8 cellular contexts compared by ENCODE assay signal in the genomic region with DNA sequence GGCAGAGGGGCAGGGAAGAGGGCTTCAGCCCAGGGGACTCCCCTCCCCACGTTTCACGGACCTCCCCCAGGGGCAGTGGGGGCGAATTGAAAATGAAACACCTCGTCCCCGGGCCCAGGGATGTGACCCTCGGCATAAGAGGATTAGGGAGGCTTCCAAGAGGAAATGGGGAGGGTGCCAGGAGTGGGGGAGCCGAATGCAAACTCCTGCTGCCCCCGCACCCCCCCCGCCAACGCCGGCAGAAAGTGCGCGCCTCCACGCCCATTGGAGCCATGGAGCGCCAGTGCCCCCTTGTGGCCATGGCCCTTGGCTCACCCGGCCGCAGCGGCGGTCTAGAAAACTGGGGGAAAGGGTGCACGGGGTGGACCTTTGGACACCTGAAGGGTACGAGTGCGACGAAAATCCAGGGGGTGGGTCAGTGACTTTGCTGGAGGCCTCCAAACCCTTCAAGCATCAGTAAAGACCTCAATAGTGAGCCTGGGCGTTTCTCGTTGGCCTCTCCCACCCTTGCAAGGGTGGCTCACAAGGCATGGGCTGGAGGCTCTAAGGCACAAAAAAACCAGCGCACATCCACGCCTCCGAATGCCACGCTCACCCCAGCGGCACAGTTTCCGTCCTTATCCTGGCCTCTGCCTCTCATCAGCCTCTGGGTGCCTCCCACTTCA.
DNase-seq lines count a peak whose midpoint lies in the region; ATAC-seq, FAIRE-seq and TF ChIP-seq lines count a peak whose summit lies in the region.

No MANE protein-coding gene starts in this region.

- peak; percentile 69 for TF ChIP-seq RAD21 in HepG2 (CRISPR knock-in tag; IDR thresholded peaks at IDR 0.05)

- peaks cover 7% of the 10 kb centered on the region for H3K4me1 ChIP-seq in ACC112 (ENCODE audit: control insufficient read depth, insufficient read depth, low read length, unreplicated experiment)
- peaks cover 26% of the 10 kb centered on the region for H3K4me1 ChIP-seq in HepG2 (ENCODE audit: insufficient read depth, low read length)

- in situ Hi-C loops in HepG2 (cut with HindIII; ENCODE audit: extremely low pct_ligation_motif_present, low pct_unique_long_range_greater_than_20kb), result no loop called here

- intact Hi-C loops in HepG2 (cut with micrococcal nuclease; ENCODE audit: unreplicated experiment), result loop anchor here (2.0 to 5.0 kb wide), 2 partner anchors 457 to 554 kb away; a partner anchor contains a TSS

- WGBS in HepG2 (ENCODE audit: low lambda C conversion rate), result 17% methylated on average over 6 of the region's 31 CpGs

- POLR2A ChIA-PET in HepG2 (lab: Yijun Ruan, JAX), result no interaction called here

- H3K36me3 ChIP-seq in ACC112 (ENCODE audit: insufficient read depth, low read length) (no peaks in the 10 kb centered on the region), HepG2 (replicated peaks in 1 of 2; ENCODE audit: control insufficient read depth in 1 of 2, insufficient read depth in 2 of 2, low read length in 2 of 2) (no peaks in the 10 kb centered on the region)

- TF ChIP-seq EP300 in HepG2 (IDR thresholded peaks at IDR 0.05; ENCODE audit: low read depth in 2 of 2, low read length in 2 of 2) (no peak), HepG2 (CRISPR knock-in tag; IDR thresholded peaks at IDR 0.05; ENCODE audit: borderline replicate concordance) (no peak)

- TF ChIP-seq CTCF in LNCAP (IDR thresholded peaks at IDR 0.05), result peak; percentile 77
- TF ChIP-seq CTCF in choroid plexus epithelial cell (conservative IDR thresholded peaks at IDR 0.05; ENCODE audit: low read depth, low read length), result peak; percentile 80
- peak; percentile 88 for TF ChIP-seq CTCF in HepG2 (CRISPR knock-in tag; IDR thresholded peaks at IDR 0.05)

- no TSS peak for BruUV-seq in HepG2 (replicated peaks; lab: Mats Ljungman, UMichigan)

- no peaks in the 10 kb centered on the region for H3K9me3 ChIP-seq in HepG2 (ENCODE audit: low read length)

- H3K27me3 ChIP-seq in ACC112 (ENCODE audit: insufficient read depth, low read length) (no peaks in the 10 kb centered on the region), HepG2 (ENCODE audit: control insufficient read depth in 1 of 2, insufficient read depth in 2 of 2, low read length in 2 of 2) (no peaks in the 10 kb centered on the region)

- H3K9ac ChIP-seq in HepG2 (ENCODE audit: insufficient read depth, low read depth, low read length), result no peak overlapping the region

- H3K4me2 ChIP-seq in HepG2 (ENCODE audit: low read depth, low read length), result peak overlapping the region; percentile 53; the same call in 1 of the 2 replicates

- H3K79me2 ChIP-seq in ACC112 (ENCODE audit: control insufficient read depth, insufficient read depth, low read length, unreplicated experiment), result no peaks in the 10 kb centered on the region
- no peaks in the 10 kb centered on the region for H3K79me2 ChIP-seq in HepG2 (ENCODE audit: insufficient read depth, low read length)

- H3K4me3 ChIP-seq in ACC112 (ENCODE audit: low read depth, low read length) (peak overlapping the region; percentile 71), choroid plexus epithelial cell (ENCODE audit: low read depth, low read length) (peak overlapping the region; percentile 53), HepG2 (replicated peaks in 1 of 3; ENCODE audit: insufficient read depth in 1 of 3, low read depth in 2 of 3, low read length in 3 of 3) (peak overlapping the region in 1 of 3 experiments; percentile 33; a peak in 1 of 6 replicates)

- peak; percentile 35 to 38 for DNase-seq in activated CD4-positive, alpha-beta T cell treated with anti-CD3 and anti-CD28 coated beads for 24 hours (ENCODE audit: low read depth in 2 of 2)
- DNase-seq in choroid plexus epithelial cell (ENCODE audit: low read depth) (peak; percentile 21), HepG2 (ENCODE audit: low spot score) (no peak)
- DNase-seq in stimulated activated CD4-positive, alpha-beta T cell treated with anti-CD3 and anti-CD28 coated beads, Interleukin-4, amount 100 ng/mL, for 24 hours, result peak; percentile 47

- FAIRE-seq in HepG2 (lab: Jason Lieb, UNC), result no peak

- H3K27ac ChIP-seq in ACC112 (ENCODE audit: low read depth, low read length) (no peak overlapping the region), HepG2 (ENCODE audit: extremely low read length, insufficient read depth, low read length) (no peak overlapping the region)

- TF ChIP-seq POLR2A in GM18505 (IDR thresholded peaks at IDR 0.05; ENCODE audit: borderline replicate concordance, extremely low read depth, insufficient read depth, insufficient read length), result no peak
- no peak for TF ChIP-seq POLR2A in HepG2 (IDR thresholded peaks at IDR 0.05; ENCODE audit: insufficient read depth in 1 of 2, low read depth in 2 of 2, low read length in 2 of 2)

- peak overlapping the region; percentile 33 for H2AFZ ChIP-seq in ACC112 (ENCODE audit: low read length, unreplicated experiment)
- no peak overlapping the region for H2AFZ ChIP-seq in HepG2 (ENCODE audit: low read length)

- H4K20me1 ChIP-seq in HepG2 (ENCODE audit: insufficient read depth, low read length), result no peaks in the 10 kb centered on the region

- CTCF ChIA-PET in HepG2 (lab: Yijun Ruan, JAX; ENCODE audit: low intra/inter-chr PET ratio, low total read pairs), result interaction anchor here (1.0 to 1.1 kb wide), 2 partner anchors 192 to 459 kb away, joined by 3 read pairs; no protein-coding TSS in a partner anchor

- ATAC-seq in GM18505 (IDR thresholded peaks at IDR 0.05; ENCODE audit: unreplicated experiment) (peak; percentile 65), HepG2 (peak; percentile 86), HG02970 (IDR thresholded peaks at IDR 0.05; ENCODE audit: low FRiP score, unreplicated experiment) (no peak)

TF ChIP-seq in HepG2, 621 proteins besides CTCF, POLR2A, EP300 and RAD21 (continues in another document):
- no peak for TF ChIP-seq NONO (IDR thresholded peaks at IDR 0.05)
- no peak for TF ChIP-seq NONO (CRISPR knock-in tag; conservative IDR thresholded peaks at IDR 0.05)
- TF ChIP-seq, protein P1, sequence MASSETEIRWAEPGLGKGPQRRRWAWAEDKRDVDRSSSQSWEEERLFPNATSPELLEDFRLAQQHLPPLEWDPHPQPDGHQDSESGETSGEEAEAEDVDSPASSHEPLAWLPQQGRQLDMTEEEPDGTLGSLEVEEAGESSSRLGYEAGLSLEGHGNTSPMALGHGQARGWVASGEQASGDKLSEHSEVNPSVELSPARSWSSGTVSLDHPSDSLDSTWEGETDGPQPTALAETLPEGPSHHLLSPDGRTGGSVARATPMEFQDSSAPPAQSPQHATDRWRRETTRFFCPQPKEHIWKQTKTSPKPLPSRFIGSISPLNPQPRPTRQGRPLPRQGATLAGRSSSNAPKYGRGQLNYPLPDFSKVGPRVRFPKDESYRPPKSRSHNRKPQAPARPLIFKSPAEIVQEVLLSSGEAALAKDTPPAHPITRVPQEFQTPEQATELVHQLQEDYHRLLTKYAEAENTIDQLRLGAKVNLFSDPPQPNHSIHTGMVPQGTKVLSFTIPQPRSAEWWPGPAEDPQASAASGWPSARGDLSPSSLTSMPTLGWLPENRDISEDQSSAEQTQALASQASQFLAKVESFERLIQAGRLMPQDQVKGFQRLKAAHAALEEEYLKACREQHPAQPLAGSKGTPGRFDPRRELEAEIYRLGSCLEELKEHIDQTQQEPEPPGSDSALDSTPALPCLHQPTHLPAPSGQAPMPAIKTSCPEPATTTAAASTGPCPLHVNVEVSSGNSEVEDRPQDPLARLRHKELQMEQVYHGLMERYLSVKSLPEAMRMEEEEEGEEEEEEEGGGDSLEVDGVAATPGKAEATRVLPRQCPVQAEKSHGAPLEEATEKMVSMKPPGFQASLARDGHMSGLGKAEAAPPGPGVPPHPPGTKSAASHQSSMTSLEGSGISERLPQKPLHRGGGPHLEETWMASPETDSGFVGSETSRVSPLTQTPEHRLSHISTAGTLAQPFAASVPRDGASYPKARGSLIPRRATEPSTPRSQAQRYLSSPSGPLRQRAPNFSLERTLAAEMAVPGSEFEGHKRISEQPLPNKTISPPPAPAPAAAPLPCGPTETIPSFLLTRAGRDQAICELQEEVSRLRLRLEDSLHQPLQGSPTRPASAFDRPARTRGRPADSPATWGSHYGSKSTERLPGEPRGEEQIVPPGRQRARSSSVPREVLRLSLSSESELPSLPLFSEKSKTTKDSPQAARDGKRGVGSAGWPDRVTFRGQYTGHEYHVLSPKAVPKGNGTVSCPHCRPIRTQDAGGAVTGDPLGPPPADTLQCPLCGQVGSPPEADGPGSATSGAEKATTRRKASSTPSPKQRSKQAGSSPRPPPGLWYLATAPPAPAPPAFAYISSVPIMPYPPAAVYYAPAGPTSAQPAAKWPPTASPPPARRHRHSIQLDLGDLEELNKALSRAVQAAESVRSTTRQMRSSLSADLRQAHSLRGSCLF (CRISPR knock-in tag; IDR thresholded peaks at IDR 0.05; ENCODE audit: borderline replicate concordance), result no peak
- TF ChIP-seq STAG1 (CRISPR knock-in tag; IDR thresholded peaks at IDR 0.05), result peak; percentile 68
- TF ChIP-seq ZFP36L2 (CRISPR knock-in tag; IDR thresholded peaks at IDR 0.05), result no peak
- TF ChIP-seq MTF2 (CRISPR knock-in tag; IDR thresholded peaks at IDR 0.05; ENCODE audit: borderline replicate concordance), result no peak
- no peak for TF ChIP-seq FOXO1 (CRISPR knock-in tag; IDR thresholded peaks at IDR 0.05)
- TF ChIP-seq CCDC6 (CRISPR knock-in tag; IDR thresholded peaks at IDR 0.05), result no peak
- TF ChIP-seq, protein P2, sequence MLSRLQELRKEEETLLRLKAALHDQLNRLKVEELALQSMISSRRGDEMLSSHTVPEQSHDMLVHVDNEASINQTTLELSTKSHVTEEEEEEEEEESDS (CRISPR knock-in tag; IDR thresholded peaks at IDR 0.05; ENCODE audit: borderline replicate concordance), result no peak
- no peak for TF ChIP-seq ZNF577 (CRISPR knock-in tag; IDR thresholded peaks at IDR 0.05; ENCODE audit: borderline replicate concordance, low read depth)
- TF ChIP-seq ZNF550 (CRISPR knock-in tag; IDR thresholded peaks at IDR 0.05; ENCODE audit: borderline replicate concordance), result no peak
- TF ChIP-seq ZNF34 (CRISPR knock-in tag; IDR thresholded peaks at IDR 0.05; ENCODE audit: borderline replicate concordance), result no peak
- no peak for TF ChIP-seq FOXJ3 (CRISPR knock-in tag; IDR thresholded peaks at IDR 0.05; ENCODE audit: borderline replicate concordance)
- TF ChIP-seq ZNF781 (CRISPR knock-in tag; IDR thresholded peaks at IDR 0.05; ENCODE audit: borderline replicate concordance, not compliant biosample characterization), result no peak
- TF ChIP-seq RXRB (CRISPR knock-in tag; IDR thresholded peaks at IDR 0.05; ENCODE audit: borderline replicate concordance), result peak; percentile 65
- TF ChIP-seq, protein P3, sequence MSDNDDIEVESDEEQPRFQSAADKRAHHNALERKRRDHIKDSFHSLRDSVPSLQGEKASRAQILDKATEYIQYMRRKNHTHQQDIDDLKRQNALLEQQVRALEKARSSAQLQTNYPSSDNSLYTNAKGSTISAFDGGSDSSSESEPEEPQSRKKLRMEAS (IDR thresholded peaks at IDR 0.05), result no peak
- no peak for TF ChIP-seq ZNF343 (CRISPR knock-in tag; IDR thresholded peaks at IDR 0.05)
- TF ChIP-seq PPARG (CRISPR knock-in tag; conservative IDR thresholded peaks at IDR 0.05), result peak; percentile 91
- TF ChIP-seq SALL1 (CRISPR knock-in tag; IDR thresholded peaks at IDR 0.05), result no peak
